In genomic region chr10:15842493-15843169, GRCh38 we compare ENCODE assay signal across 15 cellular contexts. TPM values are rescaled to one million over a fixed set of nuclear protein-coding genes. Genes with fewer than 3 reads are reported as not detected.
DNase-seq lines count a peak whose midpoint lies in the region; ATAC-seq and TF ChIP-seq lines count a peak whose summit lies in the region.
"Had no signal": no experiment of that assay in that cellular context is flagged by ENCODE, and none has a peak within 500 bp of the region (broad histone marks: within the 10 kb centered on the region; RNA-seq: fewer than 3 reads in every experiment).

No MANE protein-coding gene starts in this region.

- DNase-seq in H4 (ENCODE audit: low spot score) (peak; percentile 23), LHCN-M2 (ENCODE audit: low read depth) (peak; percentile 15), amniotic epithelial cell (ENCODE audit: low read depth) (peak; percentile 55), iris pigment epithelial cell (ENCODE audit: low read depth) (peak; percentile 56), omental fat pad (ENCODE audit: low spot score) (no peak)
- DNase-seq in stimulated activated CD4-positive, alpha-beta T cell treated with anti-CD3 and anti-CD28 coated beads, Interleukin-4, amount 100 ng/mL, for 24 hours = no peak
- DNase-seq in activated CD4-positive, alpha-beta T cell treated with anti-CD3 and anti-CD28 coated beads, Interleukin-2, amount 10 ng/mL, durations not matched to agents 7 days and 5 days = no peak
- DNase-seq: activated CD4-positive, CD25-positive, alpha-beta regulatory T cell treated with anti-CD3 and anti-CD28 coated beads, Interleukin-2, amount 50 U/mL, for 72 hours; activated CD8-positive, alpha-beta memory T cell treated with anti-CD3 and anti-CD28 coated beads, Interleukin-2, amount 50 U/mL, for 48 hours; NCI-H1417; posterior cingulate gyrus; T-helper 17 cell; thyroid gland had no signal

- POLR2A ChIA-PET in activated CD4-positive, alpha-beta T cell treated with anti-CD3 and anti-CD28 coated beads, Interleukin-2, amount 10 ng/mL, durations not matched to agents 7 days and 5 days (lab: Charles Lee) = no interaction called here

- H3K4me3 Mint-ChIP-seq in activated CD4-positive, alpha-beta T cell treated with anti-CD3 and anti-CD28 coated beads, Interleukin-2, amount 10 ng/mL, durations not matched to agents 7 days and 5 days = no peak overlapping the region
- H3K4me3 Mint-ChIP-seq: activated naive CD4-positive, alpha-beta T cell treated with anti-CD3 and anti-CD28 coated beads, Interleukin-2, amount 50 U/mL, for 24 hours; central memory CD8-positive, alpha-beta T cell; T-helper 17 cell had no signal

- H3K27ac Mint-ChIP-seq in activated CD4-positive, alpha-beta T cell treated with anti-CD3 and anti-CD28 coated beads, Interleukin-2, amount 10 ng/mL, durations not matched to agents 7 days and 5 days = no peak overlapping the region
- H3K27ac Mint-ChIP-seq: activated naive CD4-positive, alpha-beta T cell treated with anti-CD3 and anti-CD28 coated beads, Interleukin-2, amount 50 U/mL, for 24 hours; T-helper 17 cell had no signal

- peaks cover 21% of the 10 kb centered on the region for H3K36me3 Mint-ChIP-seq in activated CD4-positive, alpha-beta T cell treated with anti-CD3 and anti-CD28 coated beads, Interleukin-2, amount 10 ng/mL, durations not matched to agents 7 days and 5 days (ENCODE audit: low read depth)

- peaks cover 22% of the 10 kb centered on the region for H3K4me1 Mint-ChIP-seq in activated CD4-positive, alpha-beta T cell treated with anti-CD3 and anti-CD28 coated beads, Interleukin-2, amount 10 ng/mL, durations not matched to agents 7 days and 5 days

- H3K9me3 Mint-ChIP-seq in activated CD4-positive, alpha-beta T cell treated with anti-CD3 and anti-CD28 coated beads, Interleukin-2, amount 10 ng/mL, durations not matched to agents 7 days and 5 days = no peaks in the 10 kb centered on the region
- H3K9me3 Mint-ChIP-seq: activated naive CD4-positive, alpha-beta T cell treated with anti-CD3 and anti-CD28 coated beads, Interleukin-2, amount 50 U/mL, for 24 hours; central memory CD8-positive, alpha-beta T cell had no signal

- ATAC-seq in omental fat pad (ENCODE audit: low FRiP score) = no peak
- ATAC-seq: T-helper 17 cell had no signal

- CTCF ChIA-PET in activated CD4-positive, alpha-beta T cell treated with anti-CD3 and anti-CD28 coated beads, Interleukin-2, amount 10 ng/mL, durations not matched to agents 7 days and 5 days (lab: Charles Lee) = no interaction called here

- no peak for TF ChIP-seq CTCF in omental fat pad (IDR thresholded peaks at IDR 0.05)

- H3K27me3 Mint-ChIP-seq in activated CD4-positive, alpha-beta T cell treated with anti-CD3 and anti-CD28 coated beads, Interleukin-2, amount 10 ng/mL, durations not matched to agents 7 days and 5 days = no peaks in the 10 kb centered on the region
- H3K27me3 Mint-ChIP-seq: activated naive CD4-positive, alpha-beta T cell treated with anti-CD3 and anti-CD28 coated beads, Interleukin-2, amount 50 U/mL, for 24 hours; central memory CD8-positive, alpha-beta T cell; T-helper 17 cell had no signal

RNA-seq across cellular contexts. Expression of gene MINDY3, which starts 17.7 kb away (rescaled TPM):
- total RNA-seq in H4 (2014; rRNA removed; shearing (Covaris generic)) = 11.7 and 18.7 TPM in 2 replicates
- total RNA-seq in LHCN-M2 (2014; rRNA removed) = 21.8 and 23.1 TPM in 2 replicates
- polyA plus RNA-seq in LHCN-M2 (2012) = 11.5 TPM
- total RNA-seq in omental fat pad = 10 to 100 TPM; 19.6 to 38.6 (median 24.2) TPM
- 10 to 100 TPM; 22.3 to 26.0 TPM for total RNA-seq in activated CD4-positive, alpha-beta T cell treated with anti-CD3 and anti-CD28 coated beads, Interleukin-2, amount 10 ng/mL, durations not matched to agents 7 days and 5 days

Comparison
In these comparisons a context has a peak if more than half of its experiments do, and no peak if none do; other contexts are left out.
1. DNase-seq: peak in H4 (single experiment), LHCN-M2 (single experiment), amniotic epithelial cell (single experiment) and iris pigment epithelial cell (single experiment); none in stimulated activated CD4-positive, alpha-beta T cell treated with anti-CD3 and anti-CD28 coated beads, Interleukin-4, amount 100 ng/mL, for 24 hours (single experiment), omental fat pad (single experiment) and activated CD4-positive, alpha-beta T cell treated with anti-CD3 and anti-CD28 coated beads, Interleukin-2, amount 10 ng/mL, durations not matched to agents 7 days and 5 days (single experiment).